Comparison of ENCODE assay signal across 8 cellular contexts in genomic region chr19:18321729-18322091, GRCh38. TPM values are rescaled to one million over a fixed set of nuclear protein-coding genes. Genes with fewer than 3 reads are reported as not detected.
DNase-seq lines count a peak whose midpoint lies in the region; ATAC-seq, FAIRE-seq and TF ChIP-seq lines count a peak whose summit lies in the region.

No MANE protein-coding gene starts in this region.

- H3K27me3 Mint-ChIP-seq in activated T-cell treated with anti-CD3 and anti-CD28 coated beads, Interleukin-2, amount 50 U/mL, for 72 hours (ENCODE audit: low read depth): no peaks in the 10 kb centered on the region

- H3K27ac ChIP-seq in A549 (peak overlapping the region; percentile 93), HUES48 (ENCODE audit: low read depth, low read length) (peak overlapping the region; percentile 97)

- H3K9me3 ChIP-seq in A549: no peaks in the 10 kb centered on the region
- no peaks in the 10 kb centered on the region for H3K9me3 ChIP-seq in HUES48 (ENCODE audit: control insufficient read depth, insufficient read depth, low read length)

- H3K4me3 Mint-ChIP-seq in activated T-cell treated with anti-CD3 and anti-CD28 coated beads, Interleukin-2, amount 50 U/mL, for 72 hours: peak overlapping the region; percentile 89 to 95

- H3K4me1 Mint-ChIP-seq in activated T-cell treated with anti-CD3 and anti-CD28 coated beads, Interleukin-2, amount 50 U/mL, for 72 hours (ENCODE audit: low read depth): peaks cover 66% of the 10 kb centered on the region

- CTCF ChIA-PET in A549 (lab: Yijun Ruan, JAX): interaction anchor here (1.0 to 5.9 kb wide), 12 partner anchors 10 to 113 kb away, joined by 3 to 120 read pairs (median 4); partner anchors contain the start of genes IQCN and JUND
- CTCF ChIA-PET in GM10248 (lab: Yijun Ruan, JAX): interaction anchor here (0.9 to 9.4 kb wide), 26 partner anchors 8 to 208 kb away, joined by 3 to 141 read pairs (median 5); partner anchors contain the start of genes JUND and LRRC25

- H3K4me3 ChIP-seq in A549: peak overlapping the region; percentile 60
- H3K4me3 ChIP-seq in HUES48 (ENCODE audit: low read depth, low read length): peak overlapping the region; percentile 90

- no peaks in the 10 kb centered on the region for H3K27me3 ChIP-seq in HUES48 (ENCODE audit: control insufficient read depth, insufficient read depth, low read length)

- H3K9me3 Mint-ChIP-seq in activated T-cell treated with anti-CD3 and anti-CD28 coated beads, Interleukin-2, amount 50 U/mL, for 72 hours: no peaks in the 10 kb centered on the region

- no peak for DNase-seq in A549 (ENCODE audit: low read depth in 1 of 2, low spot score in 1 of 2)
- peak; percentile 26 to 34 for DNase-seq in activated T-cell treated with anti-CD3 and anti-CD28 coated beads, Interleukin-2, amount 50 U/mL, for 72 hours
- DNase-seq in kidney tubule cell (ENCODE audit: low spot score): peak; percentile 19
- DNase-seq in SW 1271 (lab: John Stamatoyannopoulos, UW): no peak
- DNase-seq in GM10248 (ENCODE audit: extremely low spot score): no peak
- no peak for DNase-seq in inferior parietal cortex (ENCODE audit: extremely low spot score)

- no peak for ATAC-seq in A549
- ATAC-seq in activated T-cell treated with anti-CD3 and anti-CD28 coated beads, Interleukin-2, amount 50 U/mL, for 72 hours (replicated peaks in 1 of 2): no peak
- no peak for ATAC-seq in GM18873 (IDR thresholded peaks at IDR 0.05; ENCODE audit: low FRiP score, unreplicated experiment)

- no peak for TF ChIP-seq POLR2A in A549 (IDR thresholded peaks at IDR 0.05; ENCODE audit: low read length)

- no peak for TF ChIP-seq CTCF in A549 (IDR thresholded peaks at IDR 0.05)
- no peak for TF ChIP-seq CTCF in GM10248 (IDR thresholded peaks at IDR 0.05; ENCODE audit: control extremely low read depth, extremely low read depth, low read depth, missing control alignments)

- H3K36me3 ChIP-seq in HUES48 (ENCODE audit: control insufficient read depth, insufficient read depth, low read length): peaks cover 21% of the 10 kb centered on the region

- WGBS in A549 (ENCODE audit: missing lambda C conversion rate): 86% methylated on average over 9 of the region's 9 CpGs

- peak overlapping the region; percentile 96 for H3K27ac Mint-ChIP-seq in activated T-cell treated with anti-CD3 and anti-CD28 coated beads, Interleukin-2, amount 50 U/mL, for 72 hours

- POLR2A ChIA-PET in A549 (lab: Yijun Ruan, JAX): interaction anchor here (1.2 to 3.9 kb wide), 6 partner anchors 17 to 129 kb away, joined by 3 to 121 read pairs (median 10); partner anchors contain the start of genes GDF15, IQCN, JUND and MPV17L2
- POLR2A ChIA-PET in GM10248 (lab: Yijun Ruan, JAX): interaction anchor here (1.3 to 8.0 kb wide), 3 partner anchors 17 to 46 kb away, joined by 4 to 154 read pairs (median 11); partner anchors contain the start of gene JUND

- H3K4me1 ChIP-seq in A549 (peaks cover 40% of the 10 kb centered on the region), HUES48 (ENCODE audit: control insufficient read depth, insufficient read depth, low read length) (peaks cover 17% of the 10 kb centered on the region)

- H3K4me2 ChIP-seq in A549: peak overlapping the region; percentile 78

- TF ChIP-seq RAD21 in A549 (conservative IDR thresholded peaks at IDR 0.05 in 1 of 2, IDR thresholded peaks at IDR 0.05 in 1 of 2): no peak

- FAIRE-seq in A549 (lab: Jason Lieb, UNC): no peak

- H3K9ac ChIP-seq in HUES48 (ENCODE audit: low read depth, low read length): peak overlapping the region; percentile 90; the same call in 1 of the 2 replicates

- no peak for TF ChIP-seq EP300 in A549 (IDR thresholded peaks at IDR 0.05)

- peaks cover 9 to 22% of the 10 kb centered on the region in 2 donors for H3K36me3 Mint-ChIP-seq in activated T-cell treated with anti-CD3 and anti-CD28 coated beads, Interleukin-2, amount 50 U/mL, for 72 hours (ENCODE audit: insufficient read depth in 2 of 2)

TF ChIP-seq in A549, 52 proteins besides CTCF, POLR2A, EP300 and RAD21:
- TF ChIP-seq CBX8 (IDR thresholded peaks at IDR 0.05) (no peak), RARB (CRISPR knock-in tag; IDR thresholded peaks at IDR 0.05) (no peak), NR3C1 (IDR thresholded peaks at IDR 0.05) (no peak), CBX2 (IDR thresholded peaks at IDR 0.05; ENCODE audit: borderline replicate concordance, low read depth) (no peak), ZFP36 (IDR thresholded peaks at IDR 0.05; ENCODE audit: borderline replicate concordance, partially characterized antibody) (no peak), TP53 (CRISPR knock-in tag; IDR thresholded peaks at IDR 0.05) (no peak), USF2 (IDR thresholded peaks at IDR 0.05) (no peak)

RNA-seq across cellular contexts. Expression of gene LSM4, which starts 1.2 kb away (rescaled TPM):
- 106 and 154 TPM in 2 replicates for polyA plus RNA-seq in A549 (2011; rRNA removed)
- polyA plus RNA-seq in A549 (2012; cell fraction: cytosol; rRNA removed): 311 and 362 TPM in 2 replicates
- polyA plus RNA-seq in A549 (2012; cell fraction: nucleus; rRNA removed): 158 and 166 TPM in 2 replicates
- 169 to 180 TPM (median 171 TPM) in 3 replicates for polyA plus RNA-seq in A549 (2017; fragmentation: RNase III; extraction: RNeasy Plus Mini Kit Qiagen cat#74134 plus additional on column Dnase treatment)
- 51.2 and 54.0 TPM in 2 replicates for polyA minus RNA-seq in A549 (2011; rRNA and poly(A)+ RNA removed)
- 100 to 1,000 TPM; 178 to 250 TPM for total RNA-seq in activated T-cell treated with anti-CD3 and anti-CD28 coated beads, Interleukin-2, amount 50 U/mL, for 72 hours

RNA-seq across cellular contexts. Expression of gene PGPEP1, which starts 18.7 kb away (rescaled TPM):
- polyA plus RNA-seq in A549 (2011; rRNA removed) (7.1 and 8.6 TPM in 2 replicates), A549 (2017; fragmentation: RNase III; extraction: RNeasy Plus Mini Kit Qiagen cat#74134 plus additional on column Dnase treatment) (4.5 to 5.9 TPM (median 5.3 TPM) in 3 replicates)
- polyA plus RNA-seq in A549 (2012; cell fraction: cytosol; rRNA removed): 2.4 and 3.9 TPM in 2 replicates
- 2.9 and 3.5 TPM in 2 replicates for polyA plus RNA-seq in A549 (2012; cell fraction: nucleus; rRNA removed)
- 23.2 and 30.1 TPM in 2 replicates for polyA minus RNA-seq in A549 (2011; rRNA and poly(A)+ RNA removed)
- 10 to 100 TPM; 55.5 to 58.0 TPM for total RNA-seq in activated T-cell treated with anti-CD3 and anti-CD28 coated beads, Interleukin-2, amount 50 U/mL, for 72 hours

RNA-seq across cellular contexts. Expression of gene JUND, which starts 40.3 kb away (rescaled TPM):
- 52.9 and 68.9 TPM in 2 replicates for polyA plus RNA-seq in A549 (2011; rRNA removed)
- 96.0 and 202 TPM in 2 replicates for polyA plus RNA-seq in A549 (2012; cell fraction: cytosol; rRNA removed)
- 69.5 and 147 TPM in 2 replicates for polyA plus RNA-seq in A549 (2012; cell fraction: nucleus; rRNA removed)
- 52.6 to 70.4 TPM (median 65.1 TPM) in 3 replicates for polyA plus RNA-seq in A549 (2017; fragmentation: RNase III; extraction: RNeasy Plus Mini Kit Qiagen cat#74134 plus additional on column Dnase treatment)
- polyA minus RNA-seq in A549 (2011; rRNA and poly(A)+ RNA removed): 23.0 and 35.5 TPM in 2 replicates
- total RNA-seq in activated T-cell treated with anti-CD3 and anti-CD28 coated beads, Interleukin-2, amount 50 U/mL, for 72 hours: 100 to 1,000 TPM; 197 to 235 TPM

RNA-seq across cellular contexts. Expression of gene IQCN, which starts 47.5 kb away (rescaled TPM):
- 0.34 and 0.63 TPM in 2 replicates for polyA plus RNA-seq in A549 (2011; rRNA removed)
- 0.17 and 0.21 TPM in 2 replicates for polyA plus RNA-seq in A549 (2012; cell fraction: cytosol; rRNA removed)
- 2.2 and 2.4 TPM in 2 replicates for polyA plus RNA-seq in A549 (2012; cell fraction: nucleus; rRNA removed)
- polyA plus RNA-seq in A549 (2017; fragmentation: RNase III; extraction: RNeasy Plus Mini Kit Qiagen cat#74134 plus additional on column Dnase treatment): 0.49 to 0.64 TPM (median 0.50 TPM) in 3 replicates
- 1.5 and 2.2 TPM in 2 replicates for polyA minus RNA-seq in A549 (2011; rRNA and poly(A)+ RNA removed)
- total RNA-seq in activated T-cell treated with anti-CD3 and anti-CD28 coated beads, Interleukin-2, amount 50 U/mL, for 72 hours: 1 to 10 TPM; 2.2 to 2.8 TPM

Comparison
In these comparisons a context has a peak if more than half of its experiments do, and no peak if none do; other contexts are left out.
1. DNase-seq: peak in activated T-cell treated with anti-CD3 and anti-CD28 coated beads, Interleukin-2, amount 50 U/mL, for 72 hours (2 of 2) and kidney tubule cell (single experiment); none in A549 (0 of 2), SW 1271 (0 of 2), GM10248 (single experiment) and inferior parietal cortex (single experiment).